1 cellular context compared by ENCODE assay signal in genomic region chr9:129962376-129962765, GRCh38.
TF ChIP-seq lines count a peak whose summit lies in the region.

No MANE protein-coding gene starts in this region.

TF ChIP-seq in SK-N-SH, 30 proteins besides CTCF, POLR2A, EP300 and RAD21 (continued from another document):
- TF ChIP-seq SIN3A (IDR thresholded peaks at IDR 0.05; ENCODE audit: borderline replicate concordance, low read depth, low read length), result no peak
- no peak for TF ChIP-seq RXRA (IDR thresholded peaks at IDR 0.05; ENCODE audit: borderline replicate concordance, low read depth)
